In the genomic region with DNA sequence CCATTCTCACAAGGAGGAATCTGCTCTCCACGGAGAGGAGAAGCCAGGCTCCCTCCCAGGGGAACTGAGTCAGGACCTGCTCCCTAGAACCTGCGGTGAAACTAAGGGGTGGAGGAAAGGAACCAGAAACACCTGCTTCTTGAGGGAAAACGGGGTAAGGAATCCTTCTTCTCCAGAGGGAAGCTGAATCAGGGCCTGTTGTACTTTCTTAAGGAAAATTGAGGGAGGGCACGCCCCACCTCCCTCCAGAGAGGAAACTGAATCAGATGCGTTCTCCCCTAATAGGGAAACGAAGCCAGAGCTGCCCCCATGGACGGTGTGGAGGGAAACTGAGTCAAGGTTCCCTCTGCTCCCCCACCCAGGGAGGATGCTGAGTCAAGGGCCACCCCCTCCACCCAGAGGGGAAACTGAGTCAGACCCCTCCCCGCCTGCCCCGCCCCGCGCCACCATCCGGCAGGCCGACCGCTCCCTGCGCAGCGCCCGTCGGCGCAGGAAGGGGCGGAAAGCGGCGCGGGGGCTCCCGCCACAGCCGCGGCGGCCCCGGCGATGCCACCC, we compare ENCODE assay signal across 8 cellular contexts. TPM values are rescaled to one million over a fixed set of nuclear protein-coding genes. Genes with fewer than 3 reads are reported as not detected.
DNase-seq lines count a peak whose midpoint lies in the region; ATAC-seq and TF ChIP-seq lines count a peak whose summit lies in the region.

No MANE protein-coding gene starts in this region.

- peak overlapping the region; percentile 88 for H3K27ac ChIP-seq in osteoblast (ENCODE audit: low read depth, low read length)

- ATAC-seq in GM18909 (IDR thresholded peaks at IDR 0.05; ENCODE audit: poor library complexity, unreplicated experiment) (no peak), GM21447 (IDR thresholded peaks at IDR 0.05; ENCODE audit: unreplicated experiment) (no peak), GM18867 (IDR thresholded peaks at IDR 0.05; ENCODE audit: unreplicated experiment) (no peak)

- H3K79me2 ChIP-seq in osteoblast (ENCODE audit: insufficient read depth, low read length): peaks cover 44% of the 10 kb centered on the region

- peaks cover 14% of the 10 kb centered on the region for H3K27me3 Mint-ChIP-seq in endothelial cell (ENCODE audit: unreplicated experiment)

- H3K4me1 ChIP-seq in NT2/D1 (ENCODE audit: insufficient read depth, insufficient read length): peaks cover 7% of the 10 kb centered on the region
- peaks cover 17% of the 10 kb centered on the region for H3K4me1 ChIP-seq in osteoblast (ENCODE audit: insufficient read depth, low read length)

- H3K4me3 Mint-ChIP-seq in endothelial cell (ENCODE audit: unreplicated experiment): peak overlapping the region; percentile 91

- peak overlapping the region; percentile 100 for H3K4me2 ChIP-seq in osteoblast (ENCODE audit: insufficient read depth, low read length)

- H3K27me3 ChIP-seq in NT2/D1 (ENCODE audit: insufficient read depth, insufficient read length) (no peaks in the 10 kb centered on the region), osteoblast (ENCODE audit: insufficient read depth, low read length) (no peaks in the 10 kb centered on the region)

- peaks cover 28% of the 10 kb centered on the region for H3K36me3 Mint-ChIP-seq in endothelial cell (ENCODE audit: low read depth, unreplicated experiment)

- H3K4me3 ChIP-seq in NT2/D1 (ENCODE audit: insufficient read length, low read depth) (peak overlapping the region; percentile 83), osteoblast (ENCODE audit: insufficient read depth, low read length) (peak overlapping the region; percentile 96)

- H3K4me1 Mint-ChIP-seq in endothelial cell (ENCODE audit: unreplicated experiment): peaks cover 19% of the 10 kb centered on the region

- H4K20me1 ChIP-seq in osteoblast (ENCODE audit: insufficient read depth, low read length): peaks cover 28% of the 10 kb centered on the region

- H3K9me3 Mint-ChIP-seq in endothelial cell (ENCODE audit: unreplicated experiment): no peaks in the 10 kb centered on the region

- peak; percentile 21 for DNase-seq in NCI-H82 (lab: John Stamatoyannopoulos, UW)
- no peak for DNase-seq in NCI-H82 treated with DMSO at 0.1 percent for 48 hours (lab: John Stamatoyannopoulos, UW; ENCODE audit: unreplicated experiment)
- no peak for DNase-seq in NT2/D1 (ENCODE audit: low read depth, low spot score)
- no peak for DNase-seq in endothelial cell (ENCODE audit: low spot score)
- peak; percentile 89 for DNase-seq in osteoblast (ENCODE audit: insufficient read length, low spot score, missing footprints)

- peaks cover 45% of the 10 kb centered on the region for H3K36me3 ChIP-seq in NT2/D1 (ENCODE audit: insufficient read depth, insufficient read length, low read length)
- H3K36me3 ChIP-seq in osteoblast (ENCODE audit: insufficient read depth, low read length): peaks cover 43% of the 10 kb centered on the region

- H3K9me3 ChIP-seq in NT2/D1 (ENCODE audit: insufficient read depth, low read length) (no peaks in the 10 kb centered on the region), osteoblast (ENCODE audit: low read depth, low read length) (no peaks in the 10 kb centered on the region)

- peak overlapping the region; percentile 95 for H3K9ac ChIP-seq in NT2/D1 (ENCODE audit: insufficient read length, low read depth)

- TF ChIP-seq CTCF in endothelial cell (IDR thresholded peaks at IDR 0.05; ENCODE audit: unreplicated experiment) (no peak), osteoblast (IDR thresholded peaks at IDR 0.05; ENCODE audit: extremely low read depth, low read depth, low read length) (no peak)

- H2AFZ ChIP-seq in osteoblast (ENCODE audit: low read length): peak overlapping the region; percentile 29

- H3K27ac Mint-ChIP-seq in endothelial cell (ENCODE audit: unreplicated experiment): peak overlapping the region; percentile 64

RNA-seq across cellular contexts. Expression of a gene that starts 0.4 kb away (rescaled TPM):
- total RNA-seq in endothelial cell (ENCODE audit: unreplicated experiment): 62.6 TPM
- 29.2 and 31.8 TPM in 2 replicates for total RNA-seq in osteoblast

RNA-seq across cellular contexts. Expression of a gene that starts 24.4 kb away (rescaled TPM):
- total RNA-seq in endothelial cell (ENCODE audit: unreplicated experiment) (267 TPM), osteoblast (12.7 and 15.2 TPM in 2 replicates)

RNA-seq across cellular contexts. Expression of a gene that starts 46.7 kb away (rescaled TPM):
- total RNA-seq in endothelial cell (ENCODE audit: unreplicated experiment) (76.1 TPM), osteoblast (26.5 and 27.9 TPM in 2 replicates)

RNA-seq across cellular contexts. Expression of a gene that starts 48.3 kb away (rescaled TPM):
- total RNA-seq in endothelial cell (ENCODE audit: unreplicated experiment) (238 TPM), osteoblast (19.4 and 21.4 TPM in 2 replicates)

RNA-seq across cellular contexts. Expression of a gene that starts 49.7 kb away (rescaled TPM):
- total RNA-seq in endothelial cell (ENCODE audit: unreplicated experiment) (28.2 TPM), osteoblast (37.4 and 44.2 TPM in 2 replicates)

Comparison
In these comparisons a context has a peak if more than half of its experiments do, and no peak if none do; other contexts are left out.
1. DNase-seq: peak in NCI-H82 (single experiment) and osteoblast (single experiment); none in NCI-H82 treated with DMSO at 0.1 percent for 48 hours (single experiment), NT2/D1 (single experiment) and endothelial cell (single experiment).
2. RNA of a gene that starts 24.4 kb away (total RNA-seq): 267 TPM in endothelial cell (single experiment); 12.7 to 15.2 TPM in osteoblast; every median in the first group is over 10 times any median in the second.